Comparison of ENCODE assay signal across 6 cellular contexts in genomic region chr19:38884691-38885090, GRCh38. TPM values are rescaled to one million over a fixed set of nuclear protein-coding genes. Genes with fewer than 3 reads are reported as not detected.
"Had no signal": no experiment of that assay in that cellular context is flagged by ENCODE, and none has a peak within 500 bp of the region (broad histone marks: within the 10 kb centered on the region; RNA-seq: fewer than 3 reads in every experiment).

No MANE protein-coding gene starts in this region.

RNA-seq across cellular contexts. Expression of gene CCER2, which starts 27.3 kb away (rescaled TPM):
- total RNA-seq: hepatocyte, left ventricle myocardium inferior, transverse colon, urinary bladder, vagina had no signal
- polyA plus RNA-seq: naive thymus-derived CD4-positive, alpha-beta T cell had no signal
